ENCODE assay signal across 20 cellular contexts in the genomic region with DNA sequence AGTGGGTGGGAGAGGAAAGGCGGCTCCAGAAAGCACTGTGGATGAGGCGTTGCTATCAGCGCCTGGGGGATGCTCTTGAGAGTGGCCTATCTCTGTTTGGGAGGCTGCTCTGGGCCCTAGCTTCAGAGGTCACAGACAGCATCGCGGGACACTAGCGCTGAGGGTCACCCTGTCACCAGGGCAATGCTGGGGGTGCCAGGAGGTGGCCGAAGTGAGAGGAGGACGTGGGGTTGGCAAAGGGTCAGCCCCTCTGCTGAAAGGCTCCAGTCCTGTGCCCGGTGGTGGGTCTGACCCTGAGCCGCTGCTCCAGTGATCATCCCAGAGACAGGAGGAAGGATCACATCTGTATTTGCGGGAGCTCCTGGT. TPM values are rescaled to one million over a fixed set of nuclear protein-coding genes. Genes with fewer than 3 reads are reported as not detected.
DNase-seq lines count a peak whose midpoint lies in the region; ATAC-seq, FAIRE-seq and TF ChIP-seq lines count a peak whose summit lies in the region.
"Had no signal": no experiment of that assay in that cellular context is flagged by ENCODE, and none has a peak within 500 bp of the region (broad histone marks: within the 10 kb centered on the region; RNA-seq: fewer than 3 reads in every experiment).

No MANE protein-coding gene starts in this region.

- H3K27ac ChIP-seq in K562 (ENCODE audit: extremely low read depth, low read depth, low read length) (no peak overlapping the region), esophagus muscularis mucosa (replicated peaks in 1 of 4) (peak overlapping the region; percentile 95 to 98 (median 97)), mucosa of rectum (ENCODE audit: low read depth in 2 of 2, low read length in 2 of 2) (peak overlapping the region; percentile 44 to 68)
- no peak overlapping the region for H3K27ac ChIP-seq in effector memory CD4-positive, alpha-beta T cell (ENCODE audit: insufficient read depth, low read length, poor library complexity, severe bottlenecking)

- H3K4me3 ChIP-seq in K562: no peak overlapping the region
- H3K4me3 ChIP-seq in esophagus muscularis mucosa: no peak overlapping the region
- H3K4me3 ChIP-seq in mucosa of rectum (ENCODE audit: low read length in 2 of 2): no peak overlapping the region
- H3K4me3 ChIP-seq in effector memory CD4-positive, alpha-beta T cell (ENCODE audit: insufficient read depth, low read depth, low read length, poor library complexity, severe bottlenecking): no peak overlapping the region
- H3K4me3 ChIP-seq: GM12878 had no signal

- TF ChIP-seq CTCF in K562 (IDR thresholded peaks at IDR 0.05 in 2 of 3, conservative IDR thresholded peaks at IDR 0.05 in 1 of 3; ENCODE audit: insufficient read depth in 2 of 3, low read depth in 1 of 3, low read length in 3 of 3): no peak
- TF ChIP-seq CTCF in esophagus muscularis mucosa (IDR thresholded peaks at IDR 0.05): no peak

- WGBS in K562 (ENCODE audit: insufficient coverage, low coverage, missing lambda C conversion rate): 9% methylated on average over 10 of the region's 11 CpGs
- 89% methylated on average over 11 of the region's 11 CpGs for WGBS in esophagus muscularis mucosa

- TF ChIP-seq RAD21 in K562 (CRISPR knock-in tag; conservative IDR thresholded peaks at IDR 0.05 in 1 of 2, IDR thresholded peaks at IDR 0.05 in 1 of 2): no peak

- H3K9me3 ChIP-seq in K562 (replicated peaks; ENCODE audit: control insufficient read depth, insufficient read depth, low read depth, low read length): no peaks in the 10 kb centered on the region
- H3K9me3 ChIP-seq in esophagus muscularis mucosa: no peaks in the 10 kb centered on the region
- H3K9me3 ChIP-seq in mucosa of rectum (ENCODE audit: control insufficient read depth in 2 of 2, low read length in 2 of 2): no peaks in the 10 kb centered on the region
- H3K9me3 ChIP-seq in effector memory CD4-positive, alpha-beta T cell (ENCODE audit: control insufficient read depth, low read length): no peaks in the 10 kb centered on the region

- TF ChIP-seq EP300 in K562 (IDR thresholded peaks at IDR 0.05; ENCODE audit: low read length): no peak
- no peak for TF ChIP-seq EP300 in esophagus muscularis mucosa (IDR thresholded peaks at IDR 0.05)

- H3K36me3 ChIP-seq in K562 (ENCODE audit: control insufficient read depth, insufficient read depth, low read length) (no peaks in the 10 kb centered on the region), esophagus muscularis mucosa (no peaks in the 10 kb centered on the region), mucosa of rectum (ENCODE audit: control insufficient read depth in 2 of 2, insufficient read depth in 2 of 2, low read length in 2 of 2) (no peaks in the 10 kb centered on the region)
- no peaks in the 10 kb centered on the region for H3K36me3 ChIP-seq in effector memory CD4-positive, alpha-beta T cell (ENCODE audit: control insufficient read depth, insufficient read depth, low read length)

- BruUV-seq in K562 (replicated peaks; lab: Mats Ljungman, UMichigan): no TSS peak

- CTCF ChIA-PET in K562 (lab: Yijun Ruan, JAX; ENCODE audit: low intra/inter-chr PET ratio): no interaction called here

- no peak overlapping the region for H3K9ac ChIP-seq in K562 (ENCODE audit: insufficient read depth in 1 of 2, low read depth in 2 of 2, low read length in 2 of 2)
- no peak overlapping the region for H3K9ac ChIP-seq in mucosa of rectum (ENCODE audit: low read depth in 1 of 2, low read length in 2 of 2)

- DNase-seq in K562 (ENCODE audit: extremely low read depth in 1 of 4, low spot score in 3 of 4) (no peak), esophagus muscularis mucosa (ENCODE audit: extremely low spot score) (no peak), posterior vena cava (ENCODE audit: low spot score) (peak; percentile 55), putamen (ENCODE audit: low spot score) (no peak), activated gamma-delta T cell treated with Interleukin-2 at 50 U/mL for 16 hours (no peak), DMS153 (lab: John Stamatoyannopoulos, UW) (no peak)
- DNase-seq in effector memory CD4-positive, alpha-beta T cell: no peak
- DNase-seq: C1 segment of cervical spinal cord; Calu3; CD4-positive, alpha-beta T cell; DMS 273 treated with DMSO at 0.1 percent for 48 hours; DMS79; GOT3; H9 had no signal

- H3K4me1 ChIP-seq in K562 (replicated peaks in 1 of 2; ENCODE audit: control insufficient read depth in 2 of 2, insufficient read depth in 2 of 2, low read length in 2 of 2) (peaks cover 5 to 14% of the 10 kb centered on the region in 2 experiments; a peak in 4 of 5 replicates), esophagus muscularis mucosa (peaks cover 8 to 77% (median 67%) of the 10 kb centered on the region in 4 donors), mucosa of rectum (ENCODE audit: control insufficient read depth in 2 of 2, insufficient read depth in 2 of 2, low read length in 2 of 2) (peaks cover 20 to 34% of the 10 kb centered on the region in 2 donors)
- peaks cover 14% of the 10 kb centered on the region for H3K4me1 ChIP-seq in effector memory CD4-positive, alpha-beta T cell (ENCODE audit: control insufficient read depth, insufficient read depth, low read length, poor library complexity, severe bottlenecking)

- H4K20me1 ChIP-seq in K562 (replicated peaks; ENCODE audit: control insufficient read depth, insufficient read depth, low read length): no peaks in the 10 kb centered on the region; the same call in 1 of the 2 replicates

- ATAC-seq in K562: no peak
- ATAC-seq: GM12878 had no signal

- TF ChIP-seq POLR2A in K562 (conservative IDR thresholded peaks at IDR 0.05) (no peak), esophagus muscularis mucosa (IDR thresholded peaks at IDR 0.05; ENCODE audit: low read depth) (no peak)

- H3K79me2 ChIP-seq in K562 (ENCODE audit: control insufficient read depth, insufficient read depth, low read length): no peaks in the 10 kb centered on the region

- no peak for FAIRE-seq in K562 (lab: Jason Lieb, UNC)
- FAIRE-seq: A204.1, GM12878, GM18507 had no signal

- H3K27me3 ChIP-seq in K562 (ENCODE audit: control insufficient read depth in 2 of 2, insufficient read depth in 2 of 2, low read length in 2 of 2) (peaks cover 47 to 65% of the 10 kb centered on the region in 2 experiments), esophagus muscularis mucosa (no peaks in the 10 kb centered on the region), mucosa of rectum (ENCODE audit: control insufficient read depth in 2 of 2, insufficient read depth in 2 of 2, low read length in 2 of 2) (no peaks in the 10 kb centered on the region)
- no peaks in the 10 kb centered on the region for H3K27me3 ChIP-seq in effector memory CD4-positive, alpha-beta T cell (replicated peaks; ENCODE audit: control insufficient read depth, insufficient read depth, low read length, poor library complexity, severe bottlenecking)

- intact Hi-C loops in K562 (cut with micrococcal nuclease): no loop called here
- intact Hi-C loops in esophagus muscularis mucosa (cut with DNase I): no loop called here
- intact Hi-C loops in posterior vena cava (cut with DNase I): loop anchor here (5.0 to 10.0 kb wide), 2 partner anchors 215 to 1283 kb away; a partner anchor contains a TSS

- in situ Hi-C loops in K562 (cut with MboI): no loop called here

- POLR2A ChIA-PET in K562 (lab: Yijun Ruan, JAX): no interaction called here

- no peaks in the 10 kb centered on the region for H3K9me1 ChIP-seq in K562 (ENCODE audit: control insufficient read depth, insufficient read depth, low read length)

- no peak overlapping the region for H3K4me2 ChIP-seq in K562 (ENCODE audit: insufficient read depth, low read length)

- no peak overlapping the region for H2AFZ ChIP-seq in K562 (ENCODE audit: low read depth, low read length)

RNA-seq across cellular contexts. Expression of a gene that starts 3.0 kb away (rescaled TPM):
- not detected in 2 replicates for total RNA-seq in K562 (2011; cell fraction: chromatin; rRNA removed; ENCODE audit: low replicate concordance)
- not detected in 2 replicates for total RNA-seq in K562 (2011; cell fraction: nucleolus; rRNA removed)
- total RNA-seq in K562 (2011; cell fraction: nucleoplasm; rRNA removed): not detected in 2 replicates
- not detected in 2 replicates for total RNA-seq in K562 (2014; rRNA removed)
- not detected in 2 replicates for total RNA-seq in K562 (2014; rRNA removed; fragmentation: Illumina TruSeq; extraction: Trizol)
- total RNA-seq in K562 (2015; rRNA removed; fragmentation: Illumina TruSeq; extraction: Trizol): not detected in 2 replicates
- total RNA-seq in K562 (2021): not detected in 2 replicates
- not detected in 2 replicates for polyA plus RNA-seq in K562 (2011; rRNA removed)
- polyA plus RNA-seq in K562 (2011; cell fraction: cytosol; rRNA removed): not detected in 2 replicates
- not detected in 2 replicates for polyA plus RNA-seq in K562 (2011; cell fraction: nucleus; rRNA removed)
- polyA plus RNA-seq in K562 (2012): 0.20 and 0.22 TPM in 2 replicates
- not detected in 2 replicates for polyA plus RNA-seq in K562 (2014; fragmentation: Illumina TruSeq; extraction: Trizol)
- polyA plus RNA-seq in K562 (2014; fragmentation: Nextera tagmentation; extraction: Ambion mirVana): not detected
- polyA plus RNA-seq in K562 (2014; rRNA removed): not detected in 2 replicates
- polyA minus RNA-seq in K562 (2011; rRNA and poly(A)+ RNA removed): not detected in 2 replicates
- not detected in 2 replicates for polyA minus RNA-seq in K562 (2011; cell fraction: cytosol; rRNA and poly(A)+ RNA removed)
- not detected in 2 replicates for polyA minus RNA-seq in K562 (2011; cell fraction: nucleus; rRNA and poly(A)+ RNA removed)
- total RNA-seq in esophagus muscularis mucosa: 10 to 100 TPM; 51.4 to 72.6 (median 68.1) TPM
- 1 to 10 TPM in 1 of 2 donors, under 1 TPM in 1; 0.71 to 3.0 TPM for total RNA-seq in posterior vena cava
- total RNA-seq: B cell; CD4-positive, alpha-beta T cell; G401; GM12878; H9 had no signal

RNA-seq across cellular contexts. Expression of a gene that starts 31.5 kb away (rescaled TPM):
- total RNA-seq in K562 (2011; cell fraction: chromatin; rRNA removed; ENCODE audit: low replicate concordance): 0.95 TPM in 1 of 2 replicates, not detected in the other
- total RNA-seq in K562 (2011; cell fraction: nucleolus; rRNA removed): 0.17 and 0.66 TPM in 2 replicates
- 0.38 TPM in 1 of 2 replicates, not detected in the other for total RNA-seq in K562 (2011; cell fraction: nucleoplasm; rRNA removed)
- total RNA-seq in K562 (2014; rRNA removed) (0.78 and 1.0 TPM in 2 replicates), K562 (2014; rRNA removed; fragmentation: Illumina TruSeq; extraction: Trizol) (0.33 and 0.35 TPM in 2 replicates), K562 (2015; rRNA removed; fragmentation: Illumina TruSeq; extraction: Trizol) (0.19 and 0.36 TPM in 2 replicates), K562 (2021) (0.53 and 0.83 TPM in 2 replicates), esophagus muscularis mucosa (10 to 100 TPM; 40.3 to 59.4 (median 53.5) TPM), posterior vena cava (10 to 100 TPM; 44.6 to 45.6 TPM)
- polyA plus RNA-seq in K562 (2011; rRNA removed) (0.45 and 0.64 TPM in 2 replicates), K562 (2014; fragmentation: Illumina TruSeq; extraction: Trizol) (0.26 and 0.45 TPM in 2 replicates), K562 (2014; fragmentation: Nextera tagmentation; extraction: Ambion mirVana) (not detected), K562 (2014; rRNA removed) (0.36 and 1.2 TPM in 2 replicates)
- 0.81 and 0.88 TPM in 2 replicates for polyA plus RNA-seq in K562 (2011; cell fraction: cytosol; rRNA removed)
- 0.71 and 0.73 TPM in 2 replicates for polyA plus RNA-seq in K562 (2011; cell fraction: nucleus; rRNA removed)
- polyA plus RNA-seq in K562 (2012): 0.59 and 0.89 TPM in 2 replicates
- polyA minus RNA-seq in K562 (2011; rRNA and poly(A)+ RNA removed): 0.48 and 0.53 TPM in 2 replicates
- polyA minus RNA-seq in K562 (2011; cell fraction: cytosol; rRNA and poly(A)+ RNA removed): 0.95 and 2.6 TPM in 2 replicates
- 1.1 TPM in 2 replicates for polyA minus RNA-seq in K562 (2011; cell fraction: nucleus; rRNA and poly(A)+ RNA removed)

Comparison
In these comparisons a context has a peak if more than half of its experiments do, and no peak if none do; other contexts are left out.
1. H3K27ac ChIP-seq: peak in esophagus muscularis mucosa (4 of 4) and mucosa of rectum (2 of 2); none in K562 (single experiment) and effector memory CD4-positive, alpha-beta T cell (single experiment).
2. RNA of a gene that starts 3.0 kb away (total RNA-seq): 51.4 to 72.6 TPM in esophagus muscularis mucosa; 0.71 to 3.0 TPM in posterior vena cava and not detected in K562; every median in the first group is over 10 times any median in the second.
3. RNA of a gene that starts 31.5 kb away (total RNA-seq): 40.3 to 59.4 TPM in esophagus muscularis mucosa and 44.6 to 45.6 TPM in posterior vena cava; 0.17 to 1.0 TPM in K562; every median in the first group is over 10 times any median in the second.
4. intact Hi-C loops: an anchor here in posterior vena cava (5.0 to 10.0 kb wide); none called in K562 and esophagus muscularis mucosa.